ENCODE assay signal across 17 cellular contexts in genomic region chr9:31259824-31260223, GRCh38.
DNase-seq lines count a peak whose midpoint lies in the region; ATAC-seq lines count a peak whose summit lies in the region.
"Had no signal": no experiment of that assay in that cellular context is flagged by ENCODE, and none has a peak within 500 bp of the region (broad histone marks: within the 10 kb centered on the region; RNA-seq: fewer than 3 reads in every experiment).

No MANE protein-coding gene starts in this region.

- H3K4me2 ChIP-seq in Karpas-422 (ENCODE audit: low read depth, low read length, poor library complexity, severe bottlenecking) = no peak overlapping the region
- H3K4me2 ChIP-seq: smooth muscle cell had no signal

- no peaks in the 10 kb centered on the region for H3K4me1 Mint-ChIP-seq in T-helper 1 cell treated with Interleukin-12 subunit alpha and Interleukin-12 subunit beta and Interleukin-4 antibody, amounts not matched to agents 30 μg/mL and 1 μg/mL, for 36 hours (ENCODE audit: low read depth)

- no peaks in the 10 kb centered on the region for H3K79me2 ChIP-seq in Karpas-422 (ENCODE audit: low read length)

- ATAC-seq in GM18520 (IDR thresholded peaks at IDR 0.05; ENCODE audit: unreplicated experiment) = peak; percentile 53
- ATAC-seq: Panc1 had no signal

- no peaks in the 10 kb centered on the region for H3K36me3 Mint-ChIP-seq in T-helper 1 cell treated with Interleukin-12 subunit alpha and Interleukin-12 subunit beta and Interleukin-4 antibody, amounts not matched to agents 30 μg/mL and 1 μg/mL, for 36 hours (ENCODE audit: low read depth)

- no peak overlapping the region for H2AFZ ChIP-seq in Karpas-422 (ENCODE audit: low read length)

- H3K9me2 ChIP-seq in Karpas-422 (replicated peaks; ENCODE audit: insufficient read depth, low read length) = no peaks in the 10 kb centered on the region

- H3K27ac ChIP-seq in Karpas-422 (ENCODE audit: low read length) = no peak overlapping the region
- H3K27ac ChIP-seq: breast epithelium had no signal

- no peaks in the 10 kb centered on the region for H3K36me3 ChIP-seq in Karpas-422 (ENCODE audit: insufficient read depth, low read length)

- H3K27me3 ChIP-seq in Karpas-422 (ENCODE audit: low read length) = no peaks in the 10 kb centered on the region
- H3K27me3 ChIP-seq: breast epithelium had no signal

- no peaks in the 10 kb centered on the region for H3K4me1 ChIP-seq in Karpas-422 (ENCODE audit: low read length)
- H3K4me1 ChIP-seq: breast epithelium had no signal

- H3K9me3 Mint-ChIP-seq in T-helper 1 cell treated with Interleukin-12 subunit alpha and Interleukin-12 subunit beta and Interleukin-4 antibody, amounts not matched to agents 30 μg/mL and 1 μg/mL, for 36 hours = no peaks in the 10 kb centered on the region
- H3K9me3 Mint-ChIP-seq: H9 had no signal

- H3K4me3 ChIP-seq in Karpas-422 (ENCODE audit: low read length) = no peak overlapping the region
- H3K4me3 ChIP-seq: breast epithelium, smooth muscle cell had no signal

- no peak for DNase-seq in T-helper 1 cell
- peak; percentile 89 for DNase-seq in NCI-H345 (lab: John Stamatoyannopoulos, UW)
- peak; percentile 9 for DNase-seq in iPS DF 4.7 (ENCODE audit: extremely low read depth, low spot score)
- no peak for DNase-seq in 8988T
- no peak for DNase-seq in NCI-H2227 (lab: John Stamatoyannopoulos, UW; ENCODE audit: unreplicated experiment)
- no peak for DNase-seq in Karpas-422
- DNase-seq: activated CD4-positive, alpha-beta T cell treated with anti-CD3 and anti-CD28 coated beads for 4 hours; activated effector memory CD4-positive, alpha-beta T cell treated with anti-CD3 and anti-CD28 coated beads, Interleukin-2, amount 50 U/mL, for 16 hours; effector CD8-positive, alpha-beta T cell; H9; mesenchymal stem cell; NCI-H226 had no signal

- peak overlapping the region; percentile 33 for H3K27ac Mint-ChIP-seq in T-helper 1 cell treated with Interleukin-12 subunit alpha and Interleukin-12 subunit beta and Interleukin-4 antibody, amounts not matched to agents 30 μg/mL and 1 μg/mL, for 36 hours

- no peaks in the 10 kb centered on the region for H4K20me1 ChIP-seq in Karpas-422 (ENCODE audit: insufficient read depth, low read depth, low read length)

- H3K9me3 ChIP-seq in Karpas-422 (ENCODE audit: low read length) = peaks cover 17% of the 10 kb centered on the region
- H3K9me3 ChIP-seq: breast epithelium had no signal

- H3K9ac ChIP-seq in Karpas-422 (ENCODE audit: low read length) = no peak overlapping the region

- H3K4me3 Mint-ChIP-seq in T-helper 1 cell treated with Interleukin-12 subunit alpha and Interleukin-12 subunit beta and Interleukin-4 antibody, amounts not matched to agents 30 μg/mL and 1 μg/mL, for 36 hours = no peak overlapping the region
- H3K4me3 Mint-ChIP-seq: H9 had no signal

- H3K27me3 Mint-ChIP-seq in T-helper 1 cell treated with Interleukin-12 subunit alpha and Interleukin-12 subunit beta and Interleukin-4 antibody, amounts not matched to agents 30 μg/mL and 1 μg/mL, for 36 hours (ENCODE audit: low read depth) = no peaks in the 10 kb centered on the region

Comparison
In these comparisons a context has a peak if more than half of its experiments do, and no peak if none do; other contexts are left out.
1. DNase-seq: peak in NCI-H345 (single experiment) and iPS DF 4.7 (single experiment); none in T-helper 1 cell (0 of 5), 8988T (single experiment), NCI-H2227 (single experiment) and Karpas-422 (single experiment).